18 cellular contexts compared by ENCODE assay signal in genomic region chr13:108947551-108948030, GRCh38.
DNase-seq lines count a peak whose midpoint lies in the region; ATAC-seq and TF ChIP-seq lines count a peak whose summit lies in the region.
"Had no signal": no experiment of that assay in that cellular context is flagged by ENCODE, and none has a peak within 500 bp of the region (broad histone marks: within the 10 kb centered on the region; RNA-seq: fewer than 3 reads in every experiment).

No MANE protein-coding gene starts in this region.

- no peak overlapping the region for H2AFZ ChIP-seq in hepatocyte

- no peaks in the 10 kb centered on the region for H3K9me3 Mint-ChIP-seq in T-helper 2 cell treated with Interferon-gamma antibody and Interleukin-4, amounts not matched to agents 5 μg/mL and 100 μg/mL, for 36 hours
- H3K9me3 Mint-ChIP-seq: type B pancreatic cell had no signal

- DNase-seq in EL (peak; percentile 25), astrocyte of the spinal cord (ENCODE audit: low read depth, low spot score) (peak; percentile 54), hepatocyte (ENCODE audit: low spot score) (no peak), suprapubic skin (ENCODE audit: low spot score in 2 of 2) (peak; percentile 84 to 85), NAMALWA (ENCODE audit: low spot score) (no peak)
- DNase-seq in T-helper 2 cell treated with Interferon-gamma antibody and Interleukin-4, amounts not matched to agents 5 μg/mL and 100 μg/mL, for 36 hours (ENCODE audit: low spot score), result no peak
- DNase-seq in activated CD4-positive, alpha-beta T cell treated with anti-CD3 and anti-CD28 coated beads, Interleukin-2, amount 50 U/mL, for 1 hour, result no peak
- DNase-seq: activated CD4-positive, alpha-beta T cell treated with anti-CD3 and anti-CD28 coated beads for 4 hours; activated T-cell treated with anti-CD3 and anti-CD28 coated beads, Interleukin-2, amount 50 U/mL, for 1 hour; CD4-positive, alpha-beta memory T cell; H7; NCI-H187; RPMI8226; stimulated activated CD8-positive, alpha-beta memory T cell treated with anti-CD3 and anti-CD28 coated beads, Interleukin-4, amount 100 ng/mL, for 48 hours; T-helper 17 cell had no signal

- H3K36me3 Mint-ChIP-seq in T-helper 2 cell treated with Interferon-gamma antibody and Interleukin-4, amounts not matched to agents 5 μg/mL and 100 μg/mL, for 36 hours (ENCODE audit: low read depth), result no peaks in the 10 kb centered on the region
- H3K36me3 Mint-ChIP-seq: CD4-positive, alpha-beta memory T cell; type B pancreatic cell had no signal

- H3K4me1 ChIP-seq in hepatocyte (ENCODE audit: insufficient read depth) (peaks cover 4% of the 10 kb centered on the region), suprapubic skin (peaks cover 12% of the 10 kb centered on the region)
- H3K4me1 ChIP-seq: psoas muscle had no signal

- no peak overlapping the region for H3K4me3 Mint-ChIP-seq in T-helper 2 cell treated with Interferon-gamma antibody and Interleukin-4, amounts not matched to agents 5 μg/mL and 100 μg/mL, for 36 hours
- H3K4me3 Mint-ChIP-seq: CD4-positive, alpha-beta memory T cell; T-helper 17 cell; type B pancreatic cell had no signal

- H3K9me2 ChIP-seq in hepatocyte (replicated peaks; ENCODE audit: insufficient read depth), result no peaks in the 10 kb centered on the region

- 57% methylated on average over 8 of the region's 8 CpGs for WGBS in hepatocyte (ENCODE audit: low lambda C conversion rate, missing lambda C conversion rate)
- 65% methylated on average over 8 of the region's 8 CpGs for WGBS in suprapubic skin

- H3K4me3 ChIP-seq in astrocyte of the spinal cord (ENCODE audit: low read depth, low read length), result no peak overlapping the region
- no peak overlapping the region for H3K4me3 ChIP-seq in hepatocyte
- H3K4me3 ChIP-seq in suprapubic skin, result no peak overlapping the region
- H3K4me3 ChIP-seq: psoas muscle had no signal

- H3K79me2 ChIP-seq in hepatocyte, result no peaks in the 10 kb centered on the region

- no peaks in the 10 kb centered on the region for H3K4me1 Mint-ChIP-seq in T-helper 2 cell treated with Interferon-gamma antibody and Interleukin-4, amounts not matched to agents 5 μg/mL and 100 μg/mL, for 36 hours (ENCODE audit: low read depth)
- H3K4me1 Mint-ChIP-seq: CD4-positive, alpha-beta memory T cell; T-helper 17 cell had no signal

- H3K9me3 ChIP-seq in hepatocyte (ENCODE audit: low read depth), result no peaks in the 10 kb centered on the region
- no peaks in the 10 kb centered on the region for H3K9me3 ChIP-seq in suprapubic skin
- H3K9me3 ChIP-seq: psoas muscle had no signal

- no peak for TF ChIP-seq POLR2A in suprapubic skin (IDR thresholded peaks at IDR 0.05)

- in situ Hi-C loops in astrocyte of the spinal cord (cut with HindIII; ENCODE audit: low sequenced_read_pairs), result no loop called here

- H3K27ac ChIP-seq in hepatocyte (peak overlapping the region; percentile 54), suprapubic skin (peak overlapping the region; percentile 64)
- H3K27ac ChIP-seq: psoas muscle had no signal

- no peak overlapping the region for H3K27ac Mint-ChIP-seq in T-helper 2 cell treated with Interferon-gamma antibody and Interleukin-4, amounts not matched to agents 5 μg/mL and 100 μg/mL, for 36 hours
- H3K27ac Mint-ChIP-seq: CD4-positive, alpha-beta memory T cell; T-helper 17 cell; type B pancreatic cell had no signal

- H3K27me3 Mint-ChIP-seq in T-helper 2 cell treated with Interferon-gamma antibody and Interleukin-4, amounts not matched to agents 5 μg/mL and 100 μg/mL, for 36 hours (ENCODE audit: low read depth), result peaks cover 2% of the 10 kb centered on the region
- H3K27me3 Mint-ChIP-seq: type B pancreatic cell had no signal

- no peak for ATAC-seq in GM19467 (IDR thresholded peaks at IDR 0.05; ENCODE audit: unreplicated experiment)
- ATAC-seq: T-helper 17 cell had no signal

- H3K27me3 ChIP-seq in hepatocyte, result no peaks in the 10 kb centered on the region
- H3K27me3 ChIP-seq in suprapubic skin, result no peaks in the 10 kb centered on the region

- TF ChIP-seq EP300 in suprapubic skin (IDR thresholded peaks at IDR 0.05), result no peak

- H3K4me2 ChIP-seq in hepatocyte, result peak overlapping the region; percentile 7

- TF ChIP-seq CTCF in astrocyte of the spinal cord (IDR thresholded peaks at IDR 0.05; ENCODE audit: low read depth, low read length), result no peak
- no peak for TF ChIP-seq CTCF in hepatocyte (IDR thresholded peaks at IDR 0.05; ENCODE audit: poor library complexity)
- TF ChIP-seq CTCF in suprapubic skin (IDR thresholded peaks at IDR 0.05), result no peak

- H4K20me1 ChIP-seq in hepatocyte (ENCODE audit: insufficient read depth, poor library complexity, severe bottlenecking), result no peaks in the 10 kb centered on the region

- H3K36me3 ChIP-seq in hepatocyte (replicated peaks; ENCODE audit: insufficient read depth, low read depth) (no peaks in the 10 kb centered on the region), suprapubic skin (no peaks in the 10 kb centered on the region)

Comparison
In these comparisons a context has a peak if more than half of its experiments do, and no peak if none do; other contexts are left out.
1. DNase-seq: peak in EL (single experiment), astrocyte of the spinal cord (single experiment) and suprapubic skin (2 of 2); none in hepatocyte (single experiment), NAMALWA (single experiment), T-helper 2 cell treated with Interferon-gamma antibody and Interleukin-4, amounts not matched to agents 5 μg/mL and 100 μg/mL, for 36 hours (single experiment) and activated CD4-positive, alpha-beta T cell treated with anti-CD3 and anti-CD28 coated beads, Interleukin-2, amount 50 U/mL, for 1 hour (single experiment).